ENCODE assay signal across 13 cellular contexts in the genomic region with DNA sequence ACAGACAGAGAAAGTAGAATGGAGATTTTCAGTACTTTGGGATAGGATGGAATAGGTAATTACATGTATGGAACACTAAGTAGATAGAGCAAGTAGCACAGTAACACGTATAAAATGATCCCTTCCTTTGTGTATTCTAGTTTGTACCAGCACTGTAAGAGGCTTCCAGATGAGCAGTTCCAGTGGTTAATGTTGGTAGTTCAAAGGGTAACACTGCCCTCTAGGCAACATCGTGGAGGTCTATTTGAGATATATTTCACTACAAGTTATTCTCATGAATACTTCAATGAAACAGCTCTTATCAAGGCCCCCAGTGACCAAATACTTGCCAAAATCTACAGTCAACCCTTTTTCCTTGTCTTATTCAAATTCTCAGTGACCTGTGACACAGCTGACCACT. TPM values are rescaled to one million over a fixed set of nuclear protein-coding genes. Genes with fewer than 3 reads are reported as not detected.
DNase-seq lines count a peak whose midpoint lies in the region; ATAC-seq and TF ChIP-seq lines count a peak whose summit lies in the region.
"Had no signal": no experiment of that assay in that cellular context is flagged by ENCODE, and none has a peak within 500 bp of the region (broad histone marks: within the 10 kb centered on the region; RNA-seq: fewer than 3 reads in every experiment).

No MANE protein-coding gene starts in this region.

- H3K4me1 Mint-ChIP-seq in stimulated activated naive CD8-positive, alpha-beta T cell treated with anti-CD3 and anti-CD28 coated beads, Interleukin-15, amount 100 ng/mL, for 72 hours, result no peaks in the 10 kb centered on the region
- H3K4me1 Mint-ChIP-seq in T-helper 2 cell treated with Interferon-gamma antibody and Interleukin-4, amounts not matched to agents 5 μg/mL and 100 μg/mL, for 36 hours (ENCODE audit: low read depth), result no peaks in the 10 kb centered on the region
- H3K4me1 Mint-ChIP-seq in progenitor cell of endocrine pancreas (ENCODE audit: low read depth), result no peaks in the 10 kb centered on the region
- H3K4me1 Mint-ChIP-seq: activated naive CD4-positive, alpha-beta T cell treated with anti-CD3 and anti-CD28 coated beads, Interleukin-2, amount 50 U/mL, for 24 hours had no signal

- no peaks in the 10 kb centered on the region for H4K20me1 ChIP-seq in MM.1S (ENCODE audit: insufficient read depth, low read length)

- H3K27me3 ChIP-seq in MM.1S (replicated peaks; ENCODE audit: insufficient read depth, low read length) (no peaks in the 10 kb centered on the region), adipocyte (replicated peaks; ENCODE audit: control insufficient read depth, insufficient read depth, low read length) (no peaks in the 10 kb centered on the region)
- H3K27me3 ChIP-seq: cardiac muscle cell had no signal

- H3K36me3 ChIP-seq in MM.1S (replicated peaks; ENCODE audit: insufficient read depth, low read length), result no peaks in the 10 kb centered on the region
- peaks cover 32% of the 10 kb centered on the region for H3K36me3 ChIP-seq in adipocyte (ENCODE audit: control insufficient read depth, insufficient read depth, low read length, severe bottlenecking)

- CTCF ChIA-PET in HEK293T (lab: Yijun Ruan, JAX), result no interaction called here

- no peak for DNase-seq in stimulated activated naive CD8-positive, alpha-beta T cell treated with anti-CD3 and anti-CD28 coated beads, Interleukin-15, amount 100 ng/mL, for 72 hours
- DNase-seq in stimulated activated naive CD8-positive, alpha-beta T cell treated with anti-CD3 and anti-CD28 coated beads, Interleukin-15, Interleukin-2, amounts not matched to agents 100 U/mL and 50 U/mL, for 24 hours, result no peak
- DNase-seq in MM.1S, result peak; percentile 27
- no peak for DNase-seq in adipocyte (ENCODE audit: low read depth)
- DNase-seq in HEK293T (ENCODE audit: extremely low spot score), result no peak
- no peak for DNase-seq in T-helper 2 cell treated with Interferon-gamma antibody and Interleukin-4, amounts not matched to agents 5 μg/mL and 100 μg/mL, for 36 hours (ENCODE audit: low spot score)
- no peak for DNase-seq in KBM-7
- DNase-seq in progenitor cell of endocrine pancreas (ENCODE audit: low spot score, unreplicated experiment), result no peak
- DNase-seq: left ventricle myocardium inferior, NCI-H524 treated with DMSO at 0.1 percent for 48 hours had no signal

- TF ChIP-seq CTCF in MM.1S (IDR thresholded peaks at IDR 0.05; ENCODE audit: low read length) (peak; percentile 22; the same call in 1 of the 2 replicates), progenitor cell of endocrine pancreas (IDR thresholded peaks at IDR 0.05; ENCODE audit: unreplicated experiment) (no peak)

- no peaks in the 10 kb centered on the region for H3K27me3 Mint-ChIP-seq in stimulated activated naive CD8-positive, alpha-beta T cell treated with anti-CD3 and anti-CD28 coated beads, Interleukin-15, amount 100 ng/mL, for 72 hours
- H3K27me3 Mint-ChIP-seq in T-helper 2 cell treated with Interferon-gamma antibody and Interleukin-4, amounts not matched to agents 5 μg/mL and 100 μg/mL, for 36 hours (ENCODE audit: low read depth), result no peaks in the 10 kb centered on the region
- no peaks in the 10 kb centered on the region for H3K27me3 Mint-ChIP-seq in progenitor cell of endocrine pancreas
- H3K27me3 Mint-ChIP-seq: activated naive CD4-positive, alpha-beta T cell treated with anti-CD3 and anti-CD28 coated beads, Interleukin-2, amount 50 U/mL, for 24 hours had no signal

- no peak overlapping the region for H3K4me3 ChIP-seq in MM.1S (ENCODE audit: low read length)
- peak overlapping the region; percentile 46 for H3K4me3 ChIP-seq in adipocyte (ENCODE audit: low read length)
- H3K4me3 ChIP-seq: cardiac muscle cell, left ventricle myocardium inferior, thoracic aorta had no signal

- H3K9me3 ChIP-seq in MM.1S (replicated peaks; ENCODE audit: insufficient read depth, low read length) (no peaks in the 10 kb centered on the region), adipocyte (ENCODE audit: control insufficient read depth, low read length) (peaks cover 85% of the 10 kb centered on the region)

- no peak overlapping the region for H3K4me3 Mint-ChIP-seq in stimulated activated naive CD8-positive, alpha-beta T cell treated with anti-CD3 and anti-CD28 coated beads, Interleukin-15, amount 100 ng/mL, for 72 hours
- no peak overlapping the region for H3K4me3 Mint-ChIP-seq in T-helper 2 cell treated with Interferon-gamma antibody and Interleukin-4, amounts not matched to agents 5 μg/mL and 100 μg/mL, for 36 hours
- H3K4me3 Mint-ChIP-seq in progenitor cell of endocrine pancreas (ENCODE audit: low read depth), result no peak overlapping the region
- H3K4me3 Mint-ChIP-seq: activated naive CD4-positive, alpha-beta T cell treated with anti-CD3 and anti-CD28 coated beads, Interleukin-2, amount 50 U/mL, for 24 hours had no signal

- H3K27ac ChIP-seq in MM.1S (ENCODE audit: low read length), result no peak overlapping the region
- H3K27ac ChIP-seq: cardiac muscle cell, left ventricle myocardium inferior, thoracic aorta had no signal

- peak; percentile 79 for ATAC-seq in stimulated activated naive CD8-positive, alpha-beta T cell treated with anti-CD3 and anti-CD28 coated beads, Interleukin-15, amount 100 ng/mL, for 72 hours
- no peak for ATAC-seq in stimulated activated naive CD8-positive, alpha-beta T cell treated with anti-CD3 and anti-CD28 coated beads, Interleukin-15, Interleukin-2, amounts not matched to agents 100 U/mL and 50 U/mL, for 24 hours

- H3K4me1 ChIP-seq in MM.1S (ENCODE audit: low read length) (peaks cover 9% of the 10 kb centered on the region), adipocyte (ENCODE audit: control insufficient read depth, insufficient read depth, low read length) (no peaks in the 10 kb centered on the region)
- H3K4me1 ChIP-seq: left ventricle myocardium inferior had no signal

- H3K9ac ChIP-seq in MM.1S (ENCODE audit: low read length) (no peak overlapping the region), adipocyte (ENCODE audit: low read length) (no peak overlapping the region)

- H3K4me2 ChIP-seq in MM.1S (ENCODE audit: low read depth, low read length), result no peak overlapping the region

- H3K79me2 ChIP-seq in MM.1S (ENCODE audit: low read length), result no peaks in the 10 kb centered on the region

- H3K27ac Mint-ChIP-seq in stimulated activated naive CD8-positive, alpha-beta T cell treated with anti-CD3 and anti-CD28 coated beads, Interleukin-15, amount 100 ng/mL, for 72 hours, result no peak overlapping the region
- H3K27ac Mint-ChIP-seq in T-helper 2 cell treated with Interferon-gamma antibody and Interleukin-4, amounts not matched to agents 5 μg/mL and 100 μg/mL, for 36 hours, result no peak overlapping the region
- H3K27ac Mint-ChIP-seq in progenitor cell of endocrine pancreas, result no peak overlapping the region
- H3K27ac Mint-ChIP-seq: activated naive CD4-positive, alpha-beta T cell treated with anti-CD3 and anti-CD28 coated beads, Interleukin-2, amount 50 U/mL, for 24 hours had no signal

- H2AFZ ChIP-seq in MM.1S (ENCODE audit: low read length), result no peak overlapping the region

- no peaks in the 10 kb centered on the region for H3F3A ChIP-seq in MM.1S (ENCODE audit: insufficient read depth, low read length)

- H3K9me3 Mint-ChIP-seq in stimulated activated naive CD8-positive, alpha-beta T cell treated with anti-CD3 and anti-CD28 coated beads, Interleukin-15, amount 100 ng/mL, for 72 hours, result peaks cover 18 to 64% of the 10 kb centered on the region in 2 donors
- peaks cover 48% of the 10 kb centered on the region for H3K9me3 Mint-ChIP-seq in T-helper 2 cell treated with Interferon-gamma antibody and Interleukin-4, amounts not matched to agents 5 μg/mL and 100 μg/mL, for 36 hours
- peaks cover 51% of the 10 kb centered on the region for H3K9me3 Mint-ChIP-seq in progenitor cell of endocrine pancreas (ENCODE audit: low read depth)

- POLR2A ChIA-PET in HEK293T (lab: Yijun Ruan, JAX), result no interaction called here

- H3K9me2 ChIP-seq in MM.1S (replicated peaks; ENCODE audit: insufficient read depth, low read length), result no peaks in the 10 kb centered on the region

- peaks cover 14% of the 10 kb centered on the region for H3K36me3 Mint-ChIP-seq in T-helper 2 cell treated with Interferon-gamma antibody and Interleukin-4, amounts not matched to agents 5 μg/mL and 100 μg/mL, for 36 hours (ENCODE audit: low read depth)
- H3K36me3 Mint-ChIP-seq in progenitor cell of endocrine pancreas (ENCODE audit: insufficient read depth), result peaks cover 55% of the 10 kb centered on the region

- in situ Hi-C loops in KBM-7 (cut with MboI; ENCODE audit: low pct_unique_long_range_greater_than_20kb, low sequenced_read_pairs), result no loop called here

TF ChIP-seq in HEK293T, 16 proteins besides CTCF, POLR2A, EP300 and RAD21:
- no peak for TF ChIP-seq LEF1 (IDR thresholded peaks at IDR 0.05; ENCODE audit: borderline replicate concordance)
- TF ChIP-seq BHLHE40 (IDR thresholded peaks at IDR 0.05; ENCODE audit: borderline replicate concordance), result no peak
- no peak for TF ChIP-seq SP1 (IDR thresholded peaks at IDR 0.05)
- TF ChIP-seq CTBP1 (IDR thresholded peaks at IDR 0.05; ENCODE audit: borderline replicate concordance), result no peak
- no peak for TF ChIP-seq HDGF (IDR thresholded peaks at IDR 0.05; ENCODE audit: borderline replicate concordance)
- TF ChIP-seq TARDBP (IDR thresholded peaks at IDR 0.05), result no peak
- TF ChIP-seq, protein P1, sequence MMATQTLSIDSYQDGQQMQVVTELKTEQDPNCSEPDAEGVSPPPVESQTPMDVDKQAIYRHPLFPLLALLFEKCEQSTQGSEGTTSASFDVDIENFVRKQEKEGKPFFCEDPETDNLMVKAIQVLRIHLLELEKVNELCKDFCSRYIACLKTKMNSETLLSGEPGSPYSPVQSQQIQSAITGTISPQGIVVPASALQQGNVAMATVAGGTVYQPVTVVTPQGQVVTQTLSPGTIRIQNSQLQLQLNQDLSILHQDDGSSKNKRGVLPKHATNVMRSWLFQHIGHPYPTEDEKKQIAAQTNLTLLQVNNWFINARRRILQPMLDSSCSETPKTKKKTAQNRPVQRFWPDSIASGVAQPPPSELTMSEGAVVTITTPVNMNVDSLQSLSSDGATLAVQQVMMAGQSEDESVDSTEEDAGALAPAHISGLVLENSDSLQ (IDR thresholded peaks at IDR 0.05), result no peak
- no peak for TF ChIP-seq FOXK2 (IDR thresholded peaks at IDR 0.05)
- TF ChIP-seq ARNT (IDR thresholded peaks at IDR 0.05), result no peak

RNA-seq across cellular contexts. Expression of a gene that starts 13.5 kb away (rescaled TPM):
- 1.6 and 2.0 TPM in 2 replicates for total RNA-seq in progenitor cell of endocrine pancreas

RNA-seq across cellular contexts. Expression of a gene that starts 18.6 kb away (rescaled TPM):
- 4.1 and 5.4 TPM in 2 replicates for total RNA-seq in progenitor cell of endocrine pancreas

RNA-seq across cellular contexts. Expression of a gene that starts 52.2 kb away (rescaled TPM):
- total RNA-seq in progenitor cell of endocrine pancreas, result 16.1 and 16.7 TPM in 2 replicates

RNA-seq across cellular contexts. Expression of a gene that starts 54.2 kb away (rescaled TPM):
- total RNA-seq in progenitor cell of endocrine pancreas, result 8.5 and 9.0 TPM in 2 replicates
